In genomic region chr5:145976431-145977155, GRCh38 we compare ENCODE assay signal across 11 cellular contexts. TPM values are rescaled to one million over a fixed set of nuclear protein-coding genes. Genes with fewer than 3 reads are reported as not detected.
DNase-seq lines count a peak whose midpoint lies in the region; ATAC-seq and TF ChIP-seq lines count a peak whose summit lies in the region.
"Had no signal": no experiment of that assay in that cellular context is flagged by ENCODE, and none has a peak within 500 bp of the region (broad histone marks: within the 10 kb centered on the region; RNA-seq: fewer than 3 reads in every experiment).

No MANE protein-coding gene starts in this region.

- no peak for TF ChIP-seq CTCF in chondrocyte (IDR thresholded peaks at IDR 0.05)

- H3K36me3 Mint-ChIP-seq in chondrocyte (ENCODE audit: low read depth) (no peaks in the 10 kb centered on the region), immature natural killer cell (no peaks in the 10 kb centered on the region), T-helper 17 cell (ENCODE audit: low read depth) (no peaks in the 10 kb centered on the region)
- H3K36me3 Mint-ChIP-seq: CD14-positive monocyte had no signal

- in situ Hi-C loops in ACHN (cut with HindIII; ENCODE audit: low pct_ligation_motif_present, low pct_unique_long_range_greater_than_20kb, low sequenced_read_pairs), result no loop called here

- peaks cover 2% of the 10 kb centered on the region for H3K9me3 Mint-ChIP-seq in chondrocyte (ENCODE audit: low read depth)
- H3K9me3 Mint-ChIP-seq in immature natural killer cell, result peaks cover 0 to 2% (median 0%) of the 10 kb centered on the region in 6 donors
- H3K9me3 Mint-ChIP-seq: IgD-negative memory B cell had no signal

- H3K9me3 ChIP-seq in T-helper 17 cell (ENCODE audit: control insufficient read depth, low read length, poor library complexity, severe bottlenecking), result no peaks in the 10 kb centered on the region

- H3K4me1 Mint-ChIP-seq in chondrocyte (ENCODE audit: low read depth) (peaks cover 40% of the 10 kb centered on the region), immature natural killer cell (no peaks in the 10 kb centered on the region), T-helper 17 cell (no peaks in the 10 kb centered on the region)
- H3K4me1 Mint-ChIP-seq: IgD-negative memory B cell had no signal

- H3K27me3 Mint-ChIP-seq in chondrocyte (ENCODE audit: low read depth), result no peaks in the 10 kb centered on the region
- peaks cover 0 to 3% (median 2%) of the 10 kb centered on the region in 3 donors for H3K27me3 Mint-ChIP-seq in immature natural killer cell (ENCODE audit: low read depth in 3 of 3)
- H3K27me3 Mint-ChIP-seq in T-helper 17 cell, result peaks cover 16% of the 10 kb centered on the region
- H3K27me3 Mint-ChIP-seq: IgD-negative memory B cell had no signal

- ATAC-seq in GM21423 (IDR thresholded peaks at IDR 0.05; ENCODE audit: unreplicated experiment) (peak; percentile 73), HG03558 (IDR thresholded peaks at IDR 0.05; ENCODE audit: extremely low read depth, unreplicated experiment) (peak; percentile 87), T-helper 17 cell (no peak)

- DNase-seq in ACHN (peak; percentile 21), chondrocyte (ENCODE audit: low spot score) (no peak), T1000 (lab: John Stamatoyannopoulos, UW) (no peak), immature natural killer cell (no peak), NCI-H1105 (lab: John Stamatoyannopoulos, UW) (no peak), T-helper 17 cell (no peak)
- DNase-seq: activated CD4-positive, alpha-beta T cell treated with anti-CD3 and anti-CD28 coated beads for 1 hour had no signal

- H3K4me3 Mint-ChIP-seq in chondrocyte (ENCODE audit: unreplicated experiment) (no peak overlapping the region), immature natural killer cell (no peak overlapping the region), T-helper 17 cell (no peak overlapping the region)
- H3K4me3 Mint-ChIP-seq: CD14-positive monocyte, IgD-negative memory B cell had no signal

- H3K27ac Mint-ChIP-seq in chondrocyte (ENCODE audit: unreplicated experiment) (peak overlapping the region; percentile 63), immature natural killer cell (no peak overlapping the region), T-helper 17 cell (no peak overlapping the region)
- H3K27ac Mint-ChIP-seq: CD14-positive monocyte, IgD-negative memory B cell had no signal

RNA-seq across cellular contexts. Expression of gene SH3RF2, which starts 40.2 kb away (rescaled TPM):
- total RNA-seq in chondrocyte (0.33 to 0.42 TPM (median 0.39 TPM) in 3 replicates), T-helper 17 cell (under 1 TPM in 1 of 2 donors, not detected in 1; 0.60 TPM)
- polyA plus RNA-seq in immature natural killer cell, result not detected
- polyA plus RNA-seq: CD14-positive monocyte, IgD-negative memory B cell had no signal
